Comparison of ENCODE assay signal across 38 cellular contexts in genomic region chr5:122743231-122743630, GRCh38.
"Had no signal": no experiment of that assay in that cellular context is flagged by ENCODE, and none has a peak within 500 bp of the region (broad histone marks: within the 10 kb centered on the region; RNA-seq: fewer than 3 reads in every experiment).

No MANE protein-coding gene starts in this region.

- H3K4me1 ChIP-seq: Peyer's patch had no signal

- H3K36me3 Mint-ChIP-seq: activated CD8-positive, alpha-beta memory T cell treated with anti-CD3 and anti-CD28 coated beads, Interleukin-2, amount 10 ng/mL, durations not matched to agents 7 days and 5 days; activated naive CD8-positive, alpha-beta T cell treated with anti-CD3 and anti-CD28 coated beads for 36 hours had no signal

- H3K4me3 Mint-ChIP-seq: activated CD4-positive, alpha-beta memory T cell treated with anti-CD3 and anti-CD28 coated beads, Interleukin-2, amount 10 ng/mL, durations not matched to agents 7 days and 5 days; activated CD8-positive, alpha-beta memory T cell treated with anti-CD3 and anti-CD28 coated beads, Interleukin-2, amount 10 ng/mL, durations not matched to agents 7 days and 5 days; activated naive CD8-positive, alpha-beta T cell treated with anti-CD3 and anti-CD28 coated beads for 36 hours had no signal

- H3K9me3 ChIP-seq: MG63, Peyer's patch had no signal

- H3K9me3 Mint-ChIP-seq: activated CD4-positive, alpha-beta memory T cell treated with anti-CD3 and anti-CD28 coated beads, Interleukin-2, amount 10 ng/mL, durations not matched to agents 7 days and 5 days; activated naive CD8-positive, alpha-beta T cell treated with anti-CD3 and anti-CD28 coated beads for 36 hours had no signal

- H3K27ac Mint-ChIP-seq: activated CD4-positive, alpha-beta memory T cell treated with anti-CD3 and anti-CD28 coated beads, Interleukin-2, amount 10 ng/mL, durations not matched to agents 7 days and 5 days; activated CD8-positive, alpha-beta memory T cell treated with anti-CD3 and anti-CD28 coated beads, Interleukin-2, amount 10 ng/mL, durations not matched to agents 7 days and 5 days; activated naive CD8-positive, alpha-beta T cell treated with anti-CD3 and anti-CD28 coated beads for 36 hours had no signal

- H3K27ac ChIP-seq: brain microvascular endothelial cell, VCaP had no signal

- H3K27me3 ChIP-seq: brain microvascular endothelial cell, MG63, Peyer's patch had no signal

- ATAC-seq: activated CD8-positive, alpha-beta memory T cell treated with anti-CD3 and anti-CD28 coated beads, Interleukin-2, amount 10 ng/mL, durations not matched to agents 7 days and 5 days; PC-3 had no signal

- DNase-seq: activated CD4-positive, alpha-beta memory T cell treated with anti-CD3 and anti-CD28 coated beads, Interleukin-2, amount 10 ng/mL, durations not matched to agents 7 days and 5 days; activated CD4-positive, alpha-beta T cell treated with anti-CD3 and anti-CD28 coated beads for 1 hour; activated CD4-positive, alpha-beta T cell treated with anti-CD3 and anti-CD28 coated beads for 48 hours; activated CD4-positive, CD25-positive, alpha-beta regulatory T cell; activated CD8-positive, alpha-beta memory T cell treated with anti-CD3 and anti-CD28 coated beads for 24 hours; activated CD8-positive, alpha-beta memory T cell treated with anti-CD3 and anti-CD28 coated beads, Interleukin-2, amount 10 ng/mL, durations not matched to agents 7 days and 5 days; activated CD8-positive, alpha-beta memory T cell treated with anti-CD3 and anti-CD28 coated beads, Interleukin-2, amount 50 U/mL, for 48 hours; activated effector memory CD4-positive, alpha-beta T cell treated with anti-CD3 and anti-CD28 coated beads, Interleukin-2, amount 50 U/mL, for 16 hours; activated naive CD4-positive, alpha-beta T cell; activated naive CD4-positive, alpha-beta T cell treated with anti-CD3 and anti-CD28 coated beads, Interleukin-2, amount 50 U/mL, for 16 hours; activated naive CD8-positive, alpha-beta T cell treated with anti-CD3 and anti-CD28 coated beads for 36 hours; activated T-cell treated with anti-CD3 and anti-CD28 coated beads, Interleukin-2, amount 50 U/mL, for 48 hours; amniotic stem cell; aorta; brain microvascular endothelial cell; central memory CD4-positive, alpha-beta T cell; Kasumi-1; KG1; MG63; NCI-H1092; NCI-H146; NCI-H187; NCI-H2029 treated with DMSO at 0.1 percent for 48 hours; NCI-H2107; NCI-H2171; NCI-H510A; NCI-H526; NCI-H774; NK-92 treated with Interleukin-12 subunit alpha and Interleukin-12 subunit beta, amount 100 ng/mL, for 24 hours; PC-3; Right ventricle myocardium superior; RPMI8226; SW 1271; T-helper 1 cell; T-helper 2 cell; T-helper 9 cell had no signal

- H3K4me3 ChIP-seq: MG63, Peyer's patch had no signal

- H3K4me1 Mint-ChIP-seq: activated CD4-positive, alpha-beta memory T cell treated with anti-CD3 and anti-CD28 coated beads, Interleukin-2, amount 10 ng/mL, durations not matched to agents 7 days and 5 days; activated CD8-positive, alpha-beta memory T cell treated with anti-CD3 and anti-CD28 coated beads, Interleukin-2, amount 10 ng/mL, durations not matched to agents 7 days and 5 days; activated naive CD8-positive, alpha-beta T cell treated with anti-CD3 and anti-CD28 coated beads for 36 hours had no signal

- H3K36me3 ChIP-seq: brain microvascular endothelial cell, MG63, Peyer's patch had no signal
